In genomic region chr3:15755181-15755580, GRCh38 we compare ENCODE assay signal across 20 cellular contexts. TPM values are rescaled to one million over a fixed set of nuclear protein-coding genes. Genes with fewer than 3 reads are reported as not detected.
DNase-seq lines count a peak whose midpoint lies in the region; ATAC-seq and TF ChIP-seq lines count a peak whose summit lies in the region.
"Had no signal": no experiment of that assay in that cellular context is flagged by ENCODE, and none has a peak within 500 bp of the region (broad histone marks: within the 10 kb centered on the region; RNA-seq: fewer than 3 reads in every experiment).

No MANE protein-coding gene starts in this region.

- H3K36me3 Mint-ChIP-seq in osteocyte (ENCODE audit: unreplicated experiment) (peaks cover 39% of the 10 kb centered on the region), immature natural killer cell (peaks cover 0 to 5% (median under 1%) of the 10 kb centered on the region in 3 donors)

- peaks cover 28% of the 10 kb centered on the region for H3K36me3 ChIP-seq in RWPE2 (ENCODE audit: low read depth)

- H3K9me3 ChIP-seq in RWPE2 (ENCODE audit: severe bottlenecking): no peaks in the 10 kb centered on the region

- peaks cover 81% of the 10 kb centered on the region for H3K4me1 Mint-ChIP-seq in osteocyte (ENCODE audit: unreplicated experiment)
- peaks cover 7 to 13% of the 10 kb centered on the region in 2 donors for H3K4me1 Mint-ChIP-seq in immature natural killer cell
- H3K4me1 Mint-ChIP-seq: CD14-positive monocyte had no signal

- H3K27me3 ChIP-seq in RWPE2 (ENCODE audit: insufficient read depth, poor library complexity, severe bottlenecking): no peaks in the 10 kb centered on the region

- H3K4me3 Mint-ChIP-seq in osteocyte (ENCODE audit: unreplicated experiment) (no peak overlapping the region), immature natural killer cell (no peak overlapping the region)
- H3K4me3 Mint-ChIP-seq: CD14-positive monocyte had no signal

- no peak for ATAC-seq in RWPE2 (ENCODE audit: low read depth)
- ATAC-seq: HCT116, SK-N-SH treated with all-trans-retinoic acid at 6 μM for 48 hours had no signal

- peak; percentile 44 for DNase-seq in EH (ENCODE audit: low read depth)
- no peak for DNase-seq in RWPE2 (ENCODE audit: low spot score)
- DNase-seq in fibroblast of gingiva (ENCODE audit: low read depth): peak; percentile 58
- DNase-seq in osteocyte (ENCODE audit: extremely low spot score, unreplicated experiment): no peak
- no peak for DNase-seq in immature natural killer cell
- DNase-seq in NCI-H510A treated with DMSO at 0.1 percent for 48 hours (lab: John Stamatoyannopoulos, UW): no peak
- no peak for DNase-seq in NCI-H1694 (lab: John Stamatoyannopoulos, UW)
- DNase-seq: ACHN, AML-193, DMS 273 treated with DMSO at 0.1 percent for 48 hours, GF-D8, Karpas-422, NCI-H1105 treated with DMSO at 0.1 percent for 48 hours, NCI-H187, NCI-H446 treated with DMSO at 0.1 percent for 48 hours, NCI-H774, SHP77 treated with DMSO at 0.1 percent for 48 hours had no signal

- H3K27me3 Mint-ChIP-seq in osteocyte (ENCODE audit: unreplicated experiment) (no peaks in the 10 kb centered on the region), immature natural killer cell (ENCODE audit: low read depth in 3 of 3) (no peaks in the 10 kb centered on the region)

- TF ChIP-seq CTCF in RWPE2 (IDR thresholded peaks at IDR 0.05; ENCODE audit: poor library complexity, severe bottlenecking) (no peak), osteocyte (IDR thresholded peaks at IDR 0.05) (no peak)

- peak overlapping the region; percentile 57 for H3K27ac ChIP-seq in RWPE2 (ENCODE audit: poor library complexity, severe bottlenecking)

- no peak overlapping the region for H3K4me3 ChIP-seq in RWPE2 (ENCODE audit: severe bottlenecking)

- H3K9me3 Mint-ChIP-seq in osteocyte (ENCODE audit: unreplicated experiment) (no peaks in the 10 kb centered on the region), immature natural killer cell (no peaks in the 10 kb centered on the region)
- H3K9me3 Mint-ChIP-seq: CD14-positive monocyte had no signal

- H3K4me1 ChIP-seq in RWPE2 (ENCODE audit: insufficient read depth, poor library complexity, severe bottlenecking): peaks cover 15% of the 10 kb centered on the region

- H3K27ac Mint-ChIP-seq in osteocyte (ENCODE audit: unreplicated experiment) (peak overlapping the region; percentile 85), immature natural killer cell (no peak overlapping the region)

RNA-seq across cellular contexts. Expression of gene ANKRD28, which starts 42.6 kb away (rescaled TPM):
- 151 and 160 TPM in 2 replicates for total RNA-seq in osteocyte
- 1 to 10 TPM; 5.2 to 9.6 (median 5.9) TPM for polyA plus RNA-seq in immature natural killer cell

Comparison
In these comparisons a context has a peak if more than half of its experiments do, and no peak if none do; other contexts are left out.
1. DNase-seq: peak in EH (single experiment) and fibroblast of gingiva (single experiment); none in RWPE2 (single experiment), osteocyte (single experiment), immature natural killer cell (0 of 3), NCI-H510A treated with DMSO at 0.1 percent for 48 hours (single experiment) and NCI-H1694 (single experiment).